Comparison of ENCODE assay signal across 8 cellular contexts in genomic region chr21:42653492-42654061, GRCh38. TPM values are rescaled to one million over a fixed set of nuclear protein-coding genes. Genes with fewer than 3 reads are reported as not detected.
DNase-seq lines count a peak whose midpoint lies in the region; ATAC-seq and TF ChIP-seq lines count a peak whose summit lies in the region.

Gene PDE9A, plus strand, starts transcription at chr21:42653621. Its CDS starts 194 bp downstream, at chr21:42653815.

- CTCF ChIA-PET in SK-N-SH (lab: Yijun Ruan, JAX) (interaction anchor here (0.6 to 3.0 kb wide), 20 partner anchors 8 to 239 kb away, joined by 3 to 25 read pairs (median 5); partner anchors contain the start of gene NDUFV3), WTC11 (lab: Charles Lee) (interaction anchor here (0.6 to 5.7 kb wide), 22 partner anchors 8 to 225 kb away, joined by 3 to 66 read pairs (median 6); partner anchors contain the start of gene SLC37A1)

- H4K20me1 ChIP-seq in SK-N-SH (ENCODE audit: insufficient read depth): no peaks in the 10 kb centered on the region

- POLR2A ChIA-PET in SK-N-SH (lab: Yijun Ruan, JAX) (interaction anchor here (0.7 to 2.0 kb wide), 4 partner anchors 13 to 239 kb away, joined by 3 to 8 read pairs (median 4); no protein-coding TSS in a partner anchor), WTC11 (lab: Charles Lee) (interaction anchor here (1.3 to 1.5 kb wide), 2 partner anchors 12 to 60 kb away, joined by 5 read pairs; no protein-coding TSS in a partner anchor)

- TF ChIP-seq CTCF in SK-N-SH (IDR thresholded peaks at IDR 0.05) (no peak), WTC11 (IDR thresholded peaks at IDR 0.05) (no peak), nephron (IDR thresholded peaks at IDR 0.05; ENCODE audit: unreplicated experiment in 3 of 3) (no peak)

- H3K27me3 ChIP-seq in SK-N-SH (ENCODE audit: insufficient read depth): peaks cover 35% of the 10 kb centered on the region

- TF ChIP-seq EP300 in SK-N-SH (IDR thresholded peaks at IDR 0.05; ENCODE audit: borderline replicate concordance in 1 of 2, low read depth in 1 of 2, low read length in 1 of 2): no peak

- H3K27me3 Mint-ChIP-seq in WTC11 (ENCODE audit: low read depth) (peaks cover 4% of the 10 kb centered on the region; the same call in 1 of the 2 replicates), nephron (ENCODE audit: low read depth) (no peaks in the 10 kb centered on the region)

- H3K4me3 Mint-ChIP-seq in WTC11 (peak within 1 kb of the TSS; percentile 87), nephron (peak within 1 kb of the TSS; percentile 91 to 94 (median 92))

- DNase-seq in SK-N-SH (peak; percentile 90), WTC11 (ENCODE audit: low spot score) (peak; percentile 65), epidermal melanocyte (ENCODE audit: insufficient read length, low spot score) (peak; percentile 45), HT-29 (ENCODE audit: low spot score) (no peak), putamen (ENCODE audit: low spot score) (no peak)

- 0% methylated on average over 9 of the region's 71 CpGs for WGBS in SK-N-SH (ENCODE audit: low lambda C conversion rate)

- H3K9ac ChIP-seq in SK-N-SH: no peak within 1 kb of the TSS

- H3K4me3 ChIP-seq in SK-N-SH (ENCODE audit: low read depth in 2 of 2, low read length in 1 of 2): peak within 1 kb of the TSS in 1 of 2 experiments; percentile 53; a peak in 3 of 4 replicates

- H3K27ac ChIP-seq in SK-N-SH (ENCODE audit: low read depth in 2 of 2, low read length in 1 of 2): peak within 1 kb of the TSS in 1 of 2 experiments; percentile 98; a peak in 2 of 4 replicates

- H3K9me3 Mint-ChIP-seq in WTC11 (no peaks in the 10 kb centered on the region), nephron (no peaks in the 10 kb centered on the region)

- no peaks in the 10 kb centered on the region for H3K9me3 ChIP-seq in SK-N-SH

- H3K36me3 ChIP-seq in SK-N-SH (replicated peaks in 1 of 2; ENCODE audit: control insufficient read depth in 1 of 2, insufficient read depth in 2 of 2, low read length in 1 of 2): no peaks in the 10 kb centered on the region

- H3K4me1 ChIP-seq in SK-N-SH (ENCODE audit: control insufficient read depth in 1 of 2, insufficient read depth in 2 of 2, low read depth in 1 of 2, low read length in 1 of 2): peaks cover 0 to 33% of the 10 kb centered on the region in 2 experiments; a peak in 1 of 4 replicates

- H3K36me3 Mint-ChIP-seq in WTC11 (no peaks in the 10 kb centered on the region), nephron (ENCODE audit: low read depth) (peaks cover 4% of the 10 kb centered on the region)

- H3K4me2 ChIP-seq in SK-N-SH: peak within 1 kb of the TSS; percentile 65; the same call in 1 of the 2 replicates

- no peak for ATAC-seq in SK-N-SH treated with all-trans-retinoic acid at 6 μM for 48 hours
- ATAC-seq in WTC11: peak; percentile 61
- no peak for ATAC-seq in GM18867 (IDR thresholded peaks at IDR 0.05; ENCODE audit: unreplicated experiment)

- no peak for TF ChIP-seq RAD21 in SK-N-SH (IDR thresholded peaks at IDR 0.05; ENCODE audit: low read length)

- no peaks in the 10 kb centered on the region for H3F3A ChIP-seq in SK-N-SH (replicated peaks; ENCODE audit: insufficient read depth)

- H3K79me2 ChIP-seq in SK-N-SH (ENCODE audit: insufficient read depth): no peaks in the 10 kb centered on the region

- no peaks in the 10 kb centered on the region for H3K9me2 ChIP-seq in SK-N-SH

- H3K4me1 Mint-ChIP-seq in WTC11 (peaks cover 45% of the 10 kb centered on the region), nephron (peaks cover 41% of the 10 kb centered on the region)

- H3K27ac Mint-ChIP-seq in WTC11: peak within 1 kb of the TSS; percentile 88
- H3K27ac Mint-ChIP-seq in nephron: peak within 1 kb of the TSS; percentile 85 to 98 (median 93)

- peak within 1 kb of the TSS; percentile 46; the same call in 1 of the 2 replicates for H2AFZ ChIP-seq in SK-N-SH (ENCODE audit: low read depth)

TF ChIP-seq in SK-N-SH, 30 proteins besides CTCF, POLR2A, EP300 and RAD21 (continues in another document):
- TF ChIP-seq ZBTB33 (IDR thresholded peaks at IDR 0.05; ENCODE audit: borderline replicate concordance, low read depth): no peak
- no peak for TF ChIP-seq FOXJ3 (CRISPR knock-in tag; IDR thresholded peaks at IDR 0.05)
- no peak for TF ChIP-seq TCF12 (IDR thresholded peaks at IDR 0.05)
- TF ChIP-seq SIN3A (IDR thresholded peaks at IDR 0.05; ENCODE audit: borderline replicate concordance, low read depth, low read length): no peak
- TF ChIP-seq POLR2AphosphoS5 (IDR thresholded peaks at IDR 0.05; ENCODE audit: low read depth, low read length): no peak
- no peak for TF ChIP-seq RXRA (IDR thresholded peaks at IDR 0.05; ENCODE audit: borderline replicate concordance, low read depth)
- TF ChIP-seq MEF2A (IDR thresholded peaks at IDR 0.05; ENCODE audit: borderline replicate concordance, low read depth): no peak
- TF ChIP-seq NRF1 (IDR thresholded peaks at IDR 0.05; ENCODE audit: low read depth, low read length): no peak

TF ChIP-seq in SK-N-SH treated with all-trans-retinoic acid at 6 μM for 48 hours, 23 proteins besides CTCF, POLR2A, EP300 and RAD21:
- no peak for TF ChIP-seq PPARA (CRISPR knock-in tag; IDR thresholded peaks at IDR 0.05; ENCODE audit: borderline replicate concordance)

TF ChIP-seq in WTC11, 78 proteins besides CTCF, POLR2A, EP300 and RAD21 (continues in another document):
- no peak for TF ChIP-seq KAT7 (CRISPR knock-in tag; IDR thresholded peaks at IDR 0.05; ENCODE audit: borderline replicate concordance)
- no peak for TF ChIP-seq TP53 (CRISPR knock-in tag; IDR thresholded peaks at IDR 0.05)
- no peak for TF ChIP-seq ZNF121 (CRISPR knock-in tag; IDR thresholded peaks at IDR 0.05)
- TF ChIP-seq IRF2 (CRISPR knock-in tag; IDR thresholded peaks at IDR 0.05; ENCODE audit: borderline replicate concordance, low read depth): no peak
- no peak for TF ChIP-seq TEAD1 (CRISPR knock-in tag; IDR thresholded peaks at IDR 0.05)
- no peak for TF ChIP-seq USF1 (CRISPR knock-in tag; IDR thresholded peaks at IDR 0.05)
- no peak for TF ChIP-seq MAX (CRISPR knock-in tag; IDR thresholded peaks at IDR 0.05)
- no peak for TF ChIP-seq ZNF532 (CRISPR knock-in tag; IDR thresholded peaks at IDR 0.05; ENCODE audit: borderline replicate concordance)
- no peak for TF ChIP-seq GTF2I (CRISPR knock-in tag; conservative IDR thresholded peaks at IDR 0.05)
- TF ChIP-seq MLX (CRISPR knock-in tag; IDR thresholded peaks at IDR 0.05): no peak

RNA-seq across cellular contexts. Expression of gene PDE9A, which starts in this region (rescaled TPM):
- polyA plus RNA-seq in SK-N-SH (2012; rRNA removed): 0.28 and 0.54 TPM in 2 replicates
- 0.75 and 1.3 TPM in 2 replicates for polyA plus RNA-seq in SK-N-SH (2012; cell fraction: cytosol; rRNA removed)
- polyA plus RNA-seq in SK-N-SH (2012; cell fraction: nucleus; rRNA removed): 0.87 and 1.4 TPM in 2 replicates
- 44.8 to 46.3 TPM (median 46.1 TPM) in 3 replicates for total RNA-seq in WTC11 (2021)
- 8.4 and 9.1 TPM in 2 replicates for total RNA-seq in HT-29 (2014; rRNA removed; shearing (Covaris generic))

Comparison
In these comparisons a context has a peak if more than half of its experiments do, and no peak if none do; other contexts are left out.
1. DNase-seq: peak in SK-N-SH (single experiment), WTC11 (single experiment) and epidermal melanocyte (single experiment); none in HT-29 (single experiment) and putamen (single experiment).